ENCODE assay signal across 22 cellular contexts in the genomic region with DNA sequence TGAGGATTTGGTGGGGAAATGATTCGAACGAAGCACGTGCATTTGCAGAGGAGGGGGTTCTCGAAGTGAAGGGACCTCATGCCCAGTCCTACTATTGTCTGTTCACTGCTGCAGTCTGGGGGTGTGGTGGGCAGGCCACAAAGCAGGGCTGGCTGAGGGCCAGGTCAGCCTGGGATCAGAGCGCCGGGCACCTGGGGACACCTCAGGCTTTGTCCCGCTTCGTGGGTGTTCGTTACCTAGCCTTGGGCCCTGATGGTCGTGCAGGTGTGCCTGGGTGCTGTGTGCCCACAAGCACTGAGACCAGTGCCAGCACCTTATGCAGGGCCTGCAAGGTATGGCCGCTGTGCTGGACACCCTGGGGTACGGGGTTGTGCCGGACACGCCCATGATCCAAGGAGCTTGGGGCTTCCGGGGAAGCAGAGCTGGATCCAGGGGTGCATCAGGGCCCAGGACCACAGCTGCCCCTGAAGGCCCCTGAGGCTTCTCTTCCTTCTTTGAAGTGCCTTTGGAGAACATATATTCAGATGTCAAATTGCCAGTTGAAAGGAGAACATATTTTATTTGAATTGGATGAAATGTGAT.
"Had no signal": no experiment of that assay in that cellular context is flagged by ENCODE, and none has a peak within 500 bp of the region (broad histone marks: within the 10 kb centered on the region; RNA-seq: fewer than 3 reads in every experiment).

No MANE protein-coding gene starts in this region.

- H3K36me3 ChIP-seq: lower lobe of right lung, prostate gland, upper lobe of left lung had no signal

- DNase-seq: activated CD4-positive, alpha-beta memory T cell treated with anti-CD3 and anti-CD28 coated beads for 36 hours; activated CD4-positive, alpha-beta T cell treated with anti-CD3 and anti-CD28 coated beads for 48 hours; activated CD4-positive, CD25-positive, alpha-beta regulatory T cell; activated naive CD4-positive, alpha-beta T cell treated with Interleukin-2 at 50 U/mL for 16 hours; activated naive CD8-positive, alpha-beta T cell treated with anti-CD3 and anti-CD28 coated beads for 36 hours; activated T-cell treated with anti-CD3 and anti-CD28 coated beads, Interleukin-2, amount 50 U/mL, for 48 hours; amniotic stem cell; cerebellar nuclear complex; cortex of kidney; immature natural killer cell; lower lobe of right lung; naive thymus-derived CD4-positive, alpha-beta T cell; stimulated activated CD4-positive, alpha-beta T cell treated with anti-CD3 and anti-CD28 coated beads, Interleukin-2, amount 100 ng/mL, for 24 hours; stimulated activated naive B cell treated with anti-CD40 and anti-IgM and Interleukin-4, amounts not matched to agents 10 μg/mL and 1 μg/mL and 100 μg/mL, for 72 hours; T1000 had no signal

- H3K4me1 Mint-ChIP-seq: neural crest cell had no signal

- H3K4me3 Mint-ChIP-seq: activated CD4-positive, alpha-beta memory T cell treated with anti-CD3 and anti-CD28 coated beads for 36 hours; activated naive CD8-positive, alpha-beta T cell treated with anti-CD3 and anti-CD28 coated beads for 36 hours; immature natural killer cell; naive thymus-derived CD4-positive, alpha-beta T cell; neural crest cell; stimulated activated naive B cell treated with anti-CD40 and anti-IgM and Interleukin-4, amounts not matched to agents 10 μg/mL and 1 μg/mL and 100 μg/mL, for 72 hours had no signal

- H3K36me3 Mint-ChIP-seq: activated CD4-positive, alpha-beta memory T cell treated with anti-CD3 and anti-CD28 coated beads for 36 hours; activated naive CD8-positive, alpha-beta T cell treated with anti-CD3 and anti-CD28 coated beads for 36 hours; immature natural killer cell; stimulated activated naive B cell treated with anti-CD40 and anti-IgM and Interleukin-4, amounts not matched to agents 10 μg/mL and 1 μg/mL and 100 μg/mL, for 72 hours had no signal

- H3K27ac ChIP-seq: hepatocyte, lower lobe of right lung, prostate gland, skin epidermis, thoracic aorta, upper lobe of left lung had no signal

- H3K27me3 ChIP-seq: hepatocyte, upper lobe of left lung had no signal

- H3K9me3 Mint-ChIP-seq: activated CD4-positive, alpha-beta memory T cell treated with anti-CD3 and anti-CD28 coated beads for 36 hours; activated naive CD8-positive, alpha-beta T cell treated with anti-CD3 and anti-CD28 coated beads for 36 hours; immature natural killer cell; naive thymus-derived CD4-positive, alpha-beta T cell; neural crest cell; stimulated activated naive B cell treated with anti-CD40 and anti-IgM and Interleukin-4, amounts not matched to agents 10 μg/mL and 1 μg/mL and 100 μg/mL, for 72 hours had no signal

- H2AFZ ChIP-seq: hepatocyte had no signal

- ATAC-seq: left lobe of liver; naive thymus-derived CD4-positive, alpha-beta T cell; stimulated activated naive B cell treated with anti-CD40 and anti-IgM and Interleukin-4, amounts not matched to agents 10 μg/mL and 1 μg/mL and 100 μg/mL, for 72 hours had no signal

- H3K9me3 ChIP-seq: lower lobe of right lung, prostate gland, thoracic aorta, upper lobe of left lung had no signal

- H3K4me3 ChIP-seq: hepatocyte, lower lobe of right lung, prostate gland, skin epidermis, thoracic aorta, upper lobe of left lung had no signal

- H3K27ac Mint-ChIP-seq: activated CD4-positive, alpha-beta memory T cell treated with anti-CD3 and anti-CD28 coated beads for 36 hours; activated naive CD8-positive, alpha-beta T cell treated with anti-CD3 and anti-CD28 coated beads for 36 hours; immature natural killer cell; naive thymus-derived CD4-positive, alpha-beta T cell; stimulated activated naive B cell treated with anti-CD40 and anti-IgM and Interleukin-4, amounts not matched to agents 10 μg/mL and 1 μg/mL and 100 μg/mL, for 72 hours had no signal

- H3K4me2 ChIP-seq: hepatocyte had no signal

- H3K4me1 ChIP-seq: lower lobe of right lung, prostate gland, upper lobe of left lung had no signal
